Comparison of ENCODE assay signal across 19 cellular contexts in the genomic region with DNA sequence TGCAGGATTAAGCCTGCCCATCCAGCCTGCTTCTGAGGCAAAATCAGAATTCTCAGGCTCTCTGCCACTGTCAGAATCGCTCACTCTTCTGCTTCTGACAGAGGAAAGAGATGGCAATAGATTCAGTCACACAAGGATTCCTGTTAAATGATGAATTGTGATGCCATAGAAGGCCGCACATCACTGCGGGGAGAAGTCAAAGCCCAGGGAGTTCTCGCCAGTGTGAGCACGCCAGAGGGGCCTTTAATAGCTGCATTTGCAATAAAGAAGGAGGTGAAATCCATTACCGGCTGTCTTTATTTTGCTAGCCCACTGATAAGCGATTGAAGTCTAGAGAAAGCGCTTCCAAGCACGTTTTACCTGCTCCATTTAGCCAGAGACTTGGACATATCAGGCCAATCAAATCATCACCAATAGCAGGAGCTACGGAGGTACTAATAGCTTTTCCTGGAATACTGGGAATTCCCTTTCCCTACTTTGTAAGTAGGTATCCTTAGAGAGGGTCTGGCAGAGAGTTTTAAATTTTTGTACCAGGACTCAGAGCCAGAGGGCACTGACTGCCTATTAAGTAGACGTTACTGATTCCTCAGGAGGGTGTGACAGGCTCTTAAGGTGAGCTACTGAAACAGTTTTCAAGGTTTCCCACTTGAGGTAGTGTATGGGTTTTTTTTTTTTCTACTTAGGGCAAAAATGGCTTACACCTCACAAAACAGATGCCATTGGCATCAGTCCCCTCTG. TPM values are rescaled to one million over a fixed set of nuclear protein-coding genes. Genes with fewer than 3 reads are reported as not detected.
DNase-seq lines count a peak whose midpoint lies in the region; ATAC-seq, FAIRE-seq and TF ChIP-seq lines count a peak whose summit lies in the region.
"Had no signal": no experiment of that assay in that cellular context is flagged by ENCODE, and none has a peak within 500 bp of the region (broad histone marks: within the 10 kb centered on the region; RNA-seq: fewer than 3 reads in every experiment).

No MANE protein-coding gene starts in this region.

- peaks cover 5 to 6% of the 10 kb centered on the region in 2 experiments for H3K4me1 ChIP-seq in trophoblast cell (ENCODE audit: control insufficient read depth in 1 of 2, insufficient read depth in 2 of 2, low read length in 2 of 2)
- H3K4me1 ChIP-seq: uterus had no signal

- WGBS in trophoblast cell (ENCODE audit: extremely low coverage, insufficient coverage, insufficient read length) = no CpG with 5 or more reads among the region's 11 CpGs

- H3K79me2 ChIP-seq in trophoblast cell (ENCODE audit: control insufficient read depth, insufficient read depth, low read length, poor library complexity) = no peaks in the 10 kb centered on the region

- H3K4ac ChIP-seq in trophoblast cell (ENCODE audit: low read depth, low read length) = no peak overlapping the region

- peaks cover 12 to 23% (median 19%) of the 10 kb centered on the region in 3 donors for H3K4me1 Mint-ChIP-seq in IgD-negative memory B cell

- H3K36me3 ChIP-seq in bronchial epithelial cell (ENCODE audit: control insufficient read depth, insufficient read depth, low read length) (no peaks in the 10 kb centered on the region), trophoblast cell (ENCODE audit: control insufficient read depth in 1 of 2, insufficient read depth in 2 of 2, low read length in 2 of 2) (no peaks in the 10 kb centered on the region)
- H3K36me3 ChIP-seq: uterus had no signal

- TF ChIP-seq CTCF in bronchial epithelial cell (IDR thresholded peaks at IDR 0.05; ENCODE audit: insufficient read depth, low read length, severe bottlenecking) (no peak), D721Med (IDR thresholded peaks at IDR 0.05; ENCODE audit: insufficient read depth, missing control alignments) (no peak)

- peaks cover 3% of the 10 kb centered on the region for H3K79me1 ChIP-seq in trophoblast cell (ENCODE audit: low read length)

- H2BK12ac ChIP-seq in trophoblast cell (ENCODE audit: low read length) = peak overlapping the region; percentile 24

- no peak overlapping the region for H3K23ac ChIP-seq in trophoblast cell (ENCODE audit: low read length)

- H3K27me3 ChIP-seq in bronchial epithelial cell (ENCODE audit: control insufficient read depth, insufficient read depth, low read length) = no peaks in the 10 kb centered on the region
- no peaks in the 10 kb centered on the region for H3K27me3 ChIP-seq in trophoblast cell (ENCODE audit: insufficient read depth, low read length)
- H3K27me3 ChIP-seq: uterus had no signal

- no peaks in the 10 kb centered on the region for H3K9me3 Mint-ChIP-seq in IgD-negative memory B cell
- H3K9me3 Mint-ChIP-seq: activated naive CD4-positive, alpha-beta T cell treated with anti-CD3 and anti-CD28 coated beads, Interleukin-2, amount 10 ng/mL, durations not matched to agents 7 days and 5 days; CD4-positive, alpha-beta memory T cell; neural crest cell; stimulated activated naive CD8-positive, alpha-beta T cell treated with anti-CD3 and anti-CD28 coated beads, Interleukin-15, amount 100 ng/mL, for 72 hours had no signal

- H4K12ac ChIP-seq in trophoblast cell (ENCODE audit: low read depth, low read length) = no peak overlapping the region

- DNase-seq in NCI-H2227 (lab: John Stamatoyannopoulos, UW; ENCODE audit: unreplicated experiment) (peak; percentile 35), NCI-H2227 treated with DMSO at 0.1 percent for 48 hours (lab: John Stamatoyannopoulos, UW) (no peak), bronchial epithelial cell (ENCODE audit: low read depth) (peak; percentile 35), trophoblast cell (peak in 1 of 2 donors; percentile 30), RPMI8226 (no peak), D721Med (ENCODE audit: insufficient read length, low spot score) (no peak)
- DNase-seq: activated naive CD4-positive, alpha-beta T cell treated with anti-CD3 and anti-CD28 coated beads, Interleukin-2, amount 10 ng/mL, durations not matched to agents 7 days and 5 days; CD4-positive, alpha-beta memory T cell; cortex of kidney; DND-41; erythroblast; GM23248; NCI-H2081; NCI-H774; stimulated activated naive CD8-positive, alpha-beta T cell treated with anti-CD3 and anti-CD28 coated beads, Interleukin-15, amount 100 ng/mL, for 72 hours; uterus had no signal

- H3K14ac ChIP-seq in trophoblast cell (ENCODE audit: low read length) = peak overlapping the region; percentile 31

- FAIRE-seq in bronchial epithelial cell (lab: Jason Lieb, UNC) (no peak), D721Med (lab: Jason Lieb, UNC) (no peak)

- H3K4me2 ChIP-seq in trophoblast cell (ENCODE audit: low read length) = no peak overlapping the region

- H2BK5ac ChIP-seq in trophoblast cell (ENCODE audit: low read depth, low read length, poor library complexity) = no peak overlapping the region

- no peak for ATAC-seq in GM21576 (IDR thresholded peaks at IDR 0.05; ENCODE audit: unreplicated experiment)

- H3K9ac ChIP-seq in trophoblast cell (ENCODE audit: low read length) = no peak overlapping the region
- H3K9ac ChIP-seq: GM23248 had no signal

- no peak overlapping the region for H3K27ac ChIP-seq in trophoblast cell (ENCODE audit: low read depth, low read length)
- H3K27ac ChIP-seq: GM23248, uterus had no signal

- H3K27me3 Mint-ChIP-seq in IgD-negative memory B cell = no peaks in the 10 kb centered on the region
- H3K27me3 Mint-ChIP-seq: stimulated activated naive CD8-positive, alpha-beta T cell treated with anti-CD3 and anti-CD28 coated beads, Interleukin-15, amount 100 ng/mL, for 72 hours had no signal

- H3K4me3 Mint-ChIP-seq in IgD-negative memory B cell = peak overlapping the region in 2 of 4 donors; percentile 75 to 80
- H3K4me3 Mint-ChIP-seq: activated naive CD4-positive, alpha-beta T cell treated with anti-CD3 and anti-CD28 coated beads, Interleukin-2, amount 10 ng/mL, durations not matched to agents 7 days and 5 days; CD4-positive, alpha-beta memory T cell; neural crest cell; stimulated activated naive CD8-positive, alpha-beta T cell treated with anti-CD3 and anti-CD28 coated beads, Interleukin-15, amount 100 ng/mL, for 72 hours had no signal

- no peak overlapping the region for H4K91ac ChIP-seq in trophoblast cell (ENCODE audit: low read depth, low read length)

- no peak overlapping the region for H2AFZ ChIP-seq in trophoblast cell (ENCODE audit: insufficient read depth, low read length, poor library complexity)
- H2AFZ ChIP-seq: GM23248 had no signal

- no peaks in the 10 kb centered on the region for H3K36me3 Mint-ChIP-seq in IgD-negative memory B cell
- H3K36me3 Mint-ChIP-seq: activated naive CD4-positive, alpha-beta T cell treated with anti-CD3 and anti-CD28 coated beads, Interleukin-2, amount 10 ng/mL, durations not matched to agents 7 days and 5 days; CD4-positive, alpha-beta memory T cell had no signal

- no peak overlapping the region for H3K4me3 ChIP-seq in bronchial epithelial cell (ENCODE audit: low read depth, low read length)
- H3K4me3 ChIP-seq in trophoblast cell (ENCODE audit: low read depth, low read length) = no peak overlapping the region
- H3K4me3 ChIP-seq: GM23248, uterus had no signal

- no peaks in the 10 kb centered on the region for H3K9me3 ChIP-seq in trophoblast cell (ENCODE audit: insufficient read depth, low read depth, low read length)
- H3K9me3 ChIP-seq: uterus had no signal

- peak overlapping the region in 2 of 3 donors; percentile 48 to 75 for H3K27ac Mint-ChIP-seq in IgD-negative memory B cell
- H3K27ac Mint-ChIP-seq: activated naive CD4-positive, alpha-beta T cell treated with anti-CD3 and anti-CD28 coated beads, Interleukin-2, amount 10 ng/mL, durations not matched to agents 7 days and 5 days; CD4-positive, alpha-beta memory T cell; stimulated activated naive CD8-positive, alpha-beta T cell treated with anti-CD3 and anti-CD28 coated beads, Interleukin-15, amount 100 ng/mL, for 72 hours had no signal

- no peak overlapping the region for H2AK5ac ChIP-seq in trophoblast cell (ENCODE audit: low read length)

- H4K8ac ChIP-seq in trophoblast cell (ENCODE audit: low read depth, low read length) = peak overlapping the region; percentile 37

- no peak overlapping the region for H2BK120ac ChIP-seq in trophoblast cell (ENCODE audit: insufficient read depth, low read length, poor library complexity)

- no peak overlapping the region for H3K18ac ChIP-seq in trophoblast cell (ENCODE audit: low read length)

RNA-seq across cellular contexts. Expression of a gene that starts 10.1 kb away (rescaled TPM):
- polyA plus RNA-seq in IgD-negative memory B cell = 7.9 TPM
- 9.1 and 15.0 TPM in 2 replicates for total RNA-seq in bronchial epithelial cell
- 7.2 and 7.8 TPM in 2 replicates for polyA plus RNA-seq in trophoblast cell (2013)

Comparison
In these comparisons a context has a peak if more than half of its experiments do, and no peak if none do; other contexts are left out.
1. DNase-seq: peak in NCI-H2227 (single experiment) and bronchial epithelial cell (single experiment); none in NCI-H2227 treated with DMSO at 0.1 percent for 48 hours (single experiment), RPMI8226 (single experiment) and D721Med (single experiment).